Comparison of ENCODE assay signal across 2 cellular contexts in genomic region chr16:84855435-84856202, GRCh38.
TF ChIP-seq lines count a peak whose summit lies in the region.

No MANE protein-coding gene starts in this region.

TF ChIP-seq in HEK293, 187 proteins besides CTCF, POLR2A, EP300 and RAD21:
- TF ChIP-seq KLF1 (tag by site-specific recombination; IDR thresholded peaks at IDR 0.05), result peak; percentile 90

TF ChIP-seq in K562, 482 proteins besides CTCF, POLR2A, EP300 and RAD21:
- TF ChIP-seq RAD51 (IDR thresholded peaks at IDR 0.05; ENCODE audit: borderline replicate concordance, low read depth), result peak; percentile 60; the same call in 1 of the 2 replicates
- TF ChIP-seq, protein P1, sequence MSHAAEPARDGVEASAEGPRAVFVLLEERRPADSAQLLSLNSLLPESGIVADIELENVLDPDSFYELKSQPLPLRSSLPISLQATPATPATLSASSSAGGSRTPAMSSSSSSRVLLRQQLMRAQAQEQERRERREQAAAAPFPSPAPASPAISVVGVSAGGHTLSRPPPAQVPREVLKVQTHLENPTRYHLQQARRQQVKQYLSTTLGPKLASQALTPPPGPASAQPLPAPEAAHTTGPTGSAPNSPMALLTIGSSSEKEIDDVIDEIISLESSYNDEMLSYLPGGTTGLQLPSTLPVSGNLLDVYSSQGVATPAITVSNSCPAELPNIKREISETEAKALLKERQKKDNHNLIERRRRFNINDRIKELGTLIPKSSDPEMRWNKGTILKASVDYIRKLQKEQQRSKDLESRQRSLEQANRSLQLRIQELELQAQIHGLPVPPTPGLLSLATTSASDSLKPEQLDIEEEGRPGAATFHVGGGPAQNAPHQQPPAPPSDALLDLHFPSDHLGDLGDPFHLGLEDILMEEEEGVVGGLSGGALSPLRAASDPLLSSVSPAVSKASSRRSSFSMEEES (CRISPR knock-in tag; IDR thresholded peaks at IDR 0.05), result peak; percentile 80
- TF ChIP-seq CBFA2T2 (conservative IDR thresholded peaks at IDR 0.05), result 0 out of 2 replicates have a peak, but pooled peaks have one; percentile 11
